ENCODE assay signal across 19 cellular contexts in genomic region chr12:27814851-27815591, GRCh38. TPM values are rescaled to one million over a fixed set of nuclear protein-coding genes. Genes with fewer than 3 reads are reported as not detected.
DNase-seq lines count a peak whose midpoint lies in the region; ATAC-seq, FAIRE-seq and TF ChIP-seq lines count a peak whose summit lies in the region.
"Had no signal": no experiment of that assay in that cellular context is flagged by ENCODE, and none has a peak within 500 bp of the region (broad histone marks: within the 10 kb centered on the region; RNA-seq: fewer than 3 reads in every experiment).

No MANE protein-coding gene starts in this region.

- H3K4me1 Mint-ChIP-seq in WTC11, result peaks cover 4% of the 10 kb centered on the region; the same call in 1 of the 2 replicates

- peaks cover 11% of the 10 kb centered on the region; the same call in 2 of the 3 replicates for H3K4me1 ChIP-seq in A549
- H3K4me1 ChIP-seq in GM23248 (ENCODE audit: insufficient read depth), result no peaks in the 10 kb centered on the region

- peaks cover 3% of the 10 kb centered on the region; the same call in 1 of the 2 replicates for H3K27me3 Mint-ChIP-seq in WTC11 (ENCODE audit: low read depth)

- H3K27me3 ChIP-seq in GM23248 (replicated peaks; ENCODE audit: insufficient read depth), result no peaks in the 10 kb centered on the region

- H3K9me3 ChIP-seq in A549, result no peaks in the 10 kb centered on the region
- no peaks in the 10 kb centered on the region for H3K9me3 ChIP-seq in GM23248 (ENCODE audit: low read depth)

- no peak for FAIRE-seq in A549 (lab: Jason Lieb, UNC)
- FAIRE-seq: astrocyte, colon, HTR-8/SVneo, keratinocyte had no signal

- 44% methylated on average over 3 of the region's 3 CpGs for WGBS in A549 (ENCODE audit: missing lambda C conversion rate)
- WGBS in GM23248 (ENCODE audit: low coverage in 1 of 2, low lambda C conversion rate in 2 of 2, missing lambda C conversion rate in 2 of 2), 2 experiments, result 25 to 28% methylated on average over 3 of the region's 3 CpGs

- H4K20me1 ChIP-seq in GM23248 (ENCODE audit: insufficient read depth), result no peaks in the 10 kb centered on the region

- no peak overlapping the region for H3K27ac Mint-ChIP-seq in WTC11
- H3K27ac Mint-ChIP-seq: activated T-helper 2 cell treated with anti-CD3 and anti-CD28 coated beads, Interferon-gamma antibody, Interleukin-2, Interleukin-4, amounts not matched to agents 10 μg/mL and 5 μg/mL and 100 μg/mL, durations not matched to agents 14 hours and 24 hours and 36 hours; B cell had no signal

- peak overlapping the region; percentile 31; the same call in 2 of the 3 replicates for H3K4me2 ChIP-seq in A549
- no peak overlapping the region for H3K4me2 ChIP-seq in GM23248 (ENCODE audit: unreplicated experiment)

- TF ChIP-seq POLR2A in A549 (IDR thresholded peaks at IDR 0.05; ENCODE audit: low read length), result no peak

- no peak for TF ChIP-seq RAD21 in A549 (conservative IDR thresholded peaks at IDR 0.05 in 1 of 2, IDR thresholded peaks at IDR 0.05 in 1 of 2)

- peaks cover 32% of the 10 kb centered on the region for H3K9me3 Mint-ChIP-seq in WTC11
- H3K9me3 Mint-ChIP-seq: activated T-helper 2 cell treated with anti-CD3 and anti-CD28 coated beads, Interferon-gamma antibody, Interleukin-2, Interleukin-4, amounts not matched to agents 10 μg/mL and 5 μg/mL and 100 μg/mL, durations not matched to agents 14 hours and 24 hours and 36 hours had no signal

- TF ChIP-seq CTCF in A549 (IDR thresholded peaks at IDR 0.05), result no peak
- no peak for TF ChIP-seq CTCF in WTC11 (IDR thresholded peaks at IDR 0.05)

- no peaks in the 10 kb centered on the region for H3K36me3 ChIP-seq in GM23248 (ENCODE audit: low read depth)

- POLR2A ChIA-PET in A549 (lab: Yijun Ruan, JAX) (interaction anchor here (1.0 kb wide), 1 partner anchor 35 kb away, joined by 4 read pairs; the partner anchor contains the start of genes KLHL42 and MANSC4), WTC11 (lab: Charles Lee) (no interaction called here)

- no peaks in the 10 kb centered on the region for H3K79me2 ChIP-seq in GM23248 (ENCODE audit: insufficient read depth)

- peak overlapping the region; percentile 62 for H2AFZ ChIP-seq in GM23248

- in situ Hi-C loops in GM23248 (cut with MboI), result no loop called here

- H3K4me3 Mint-ChIP-seq in WTC11, result no peak overlapping the region
- H3K4me3 Mint-ChIP-seq: B cell had no signal

- no peaks in the 10 kb centered on the region for H3K9me2 ChIP-seq in GM23248 (ENCODE audit: insufficient read depth)

- H3K27ac ChIP-seq in A549 (peak overlapping the region; percentile 52 to 57; a peak in 4 of 6 replicates), GM23248 (no peak overlapping the region)

- no peak for ATAC-seq in A549
- ATAC-seq in WTC11, result peak; percentile 69

- DNase-seq in A549 (ENCODE audit: low read depth in 1 of 2, low spot score in 1 of 2), result no peak
- DNase-seq in GM23248, result peak; percentile 17
- no peak for DNase-seq in WTC11 (ENCODE audit: low spot score)
- DNase-seq in foreskin melanocyte, result peak; percentile 86
- no peak for DNase-seq in posterior vena cava (ENCODE audit: low spot score)
- DNase-seq in mesenteric fat pad (ENCODE audit: low spot score), result no peak
- no peak for DNase-seq in NCI-H1417 treated with DMSO at 0.1 percent for 48 hours (lab: John Stamatoyannopoulos, UW)
- DNase-seq in SIG-M5 (lab: John Stamatoyannopoulos, UW), result no peak
- DNase-seq: H7, head of caudate nucleus, NCI-H446 treated with DMSO at 0.1 percent for 48 hours had no signal

- H3F3A ChIP-seq in GM23248 (ENCODE audit: insufficient read depth), result no peaks in the 10 kb centered on the region

- H3K36me3 Mint-ChIP-seq in WTC11, result peaks cover 9% of the 10 kb centered on the region

- intact Hi-C loops in posterior vena cava (cut with DNase I), result loop anchor here (10.0 kb wide), 2 partner anchors 80 to 90 kb away; no protein-coding TSS in a partner anchor

- H3K4me3 ChIP-seq in A549 (no peak overlapping the region), GM23248 (no peak overlapping the region)

- CTCF ChIA-PET in A549 (lab: Yijun Ruan, JAX) (interaction anchor here (1.3 kb wide), 1 partner anchor 9 kb away, joined by 4 read pairs; no protein-coding TSS in a partner anchor), WTC11 (lab: Charles Lee) (no interaction called here)

- no peak for TF ChIP-seq EP300 in A549 (IDR thresholded peaks at IDR 0.05)

- no peak overlapping the region for H3K9ac ChIP-seq in GM23248

TF ChIP-seq in A549, 52 proteins besides CTCF, POLR2A, EP300 and RAD21:
- TF ChIP-seq KDM5A (IDR thresholded peaks at IDR 0.05) (no peak), FOSB (CRISPR knock-in tag; IDR thresholded peaks at IDR 0.05) (no peak), HOXA7 (CRISPR knock-in tag; IDR thresholded peaks at IDR 0.05) (no peak)
- TF ChIP-seq, protein P1, sequence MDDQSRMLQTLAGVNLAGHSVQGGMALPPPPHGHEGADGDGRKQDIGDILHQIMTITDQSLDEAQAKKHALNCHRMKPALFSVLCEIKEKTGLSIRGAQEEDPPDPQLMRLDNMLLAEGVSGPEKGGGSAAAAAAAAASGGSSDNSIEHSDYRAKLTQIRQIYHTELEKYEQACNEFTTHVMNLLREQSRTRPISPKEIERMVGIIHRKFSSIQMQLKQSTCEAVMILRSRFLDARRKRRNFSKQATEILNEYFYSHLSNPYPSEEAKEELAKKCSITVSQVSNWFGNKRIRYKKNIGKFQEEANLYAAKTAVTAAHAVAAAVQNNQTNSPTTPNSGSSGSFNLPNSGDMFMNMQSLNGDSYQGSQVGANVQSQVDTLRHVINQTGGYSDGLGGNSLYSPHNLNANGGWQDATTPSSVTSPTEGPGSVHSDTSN (IDR thresholded peaks at IDR 0.05), result no peak

TF ChIP-seq in WTC11, 78 proteins besides CTCF, POLR2A, EP300 and RAD21:
- peak; percentile 40; the same call in 1 of the 2 replicates for TF ChIP-seq GABPB1 (CRISPR knock-in tag; IDR thresholded peaks at IDR 0.05)
- TF ChIP-seq, protein P2, sequence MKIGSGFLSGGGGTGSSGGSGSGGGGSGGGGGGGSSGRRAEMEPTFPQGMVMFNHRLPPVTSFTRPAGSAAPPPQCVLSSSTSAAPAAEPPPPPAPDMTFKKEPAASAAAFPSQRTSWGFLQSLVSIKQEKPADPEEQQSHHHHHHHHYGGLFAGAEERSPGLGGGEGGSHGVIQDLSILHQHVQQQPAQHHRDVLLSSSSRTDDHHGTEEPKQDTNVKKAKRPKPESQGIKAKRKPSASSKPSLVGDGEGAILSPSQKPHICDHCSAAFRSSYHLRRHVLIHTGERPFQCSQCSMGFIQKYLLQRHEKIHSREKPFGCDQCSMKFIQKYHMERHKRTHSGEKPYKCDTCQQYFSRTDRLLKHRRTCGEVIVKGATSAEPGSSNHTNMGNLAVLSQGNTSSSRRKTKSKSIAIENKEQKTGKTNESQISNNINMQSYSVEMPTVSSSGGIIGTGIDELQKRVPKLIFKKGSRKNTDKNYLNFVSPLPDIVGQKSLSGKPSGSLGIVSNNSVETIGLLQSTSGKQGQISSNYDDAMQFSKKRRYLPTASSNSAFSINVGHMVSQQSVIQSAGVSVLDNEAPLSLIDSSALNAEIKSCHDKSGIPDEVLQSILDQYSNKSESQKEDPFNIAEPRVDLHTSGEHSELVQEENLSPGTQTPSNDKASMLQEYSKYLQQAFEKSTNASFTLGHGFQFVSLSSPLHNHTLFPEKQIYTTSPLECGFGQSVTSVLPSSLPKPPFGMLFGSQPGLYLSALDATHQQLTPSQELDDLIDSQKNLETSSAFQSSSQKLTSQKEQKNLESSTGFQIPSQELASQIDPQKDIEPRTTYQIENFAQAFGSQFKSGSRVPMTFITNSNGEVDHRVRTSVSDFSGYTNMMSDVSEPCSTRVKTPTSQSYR (CRISPR knock-in tag; IDR thresholded peaks at IDR 0.05), result no peak

RNA-seq across cellular contexts. Expression of gene MANSC4, which starts 35.0 kb away (rescaled TPM):
- polyA plus RNA-seq in A549 (2011; rRNA removed) (0.09 and 0.21 TPM in 2 replicates), A549 (2017; fragmentation: RNase III; extraction: RNeasy Plus Mini Kit Qiagen cat#74134 plus additional on column Dnase treatment) (0.12 to 0.16 TPM in 2 of 3 replicates, not detected in the other), GM23248 (2016; fragmentation: Nextera tagmentation; extraction: Ambion mirVana) (not detected in 2 replicates)
- polyA plus RNA-seq in A549 (2012; cell fraction: cytosol; rRNA removed), result not detected in 2 replicates
- polyA plus RNA-seq in A549 (2012; cell fraction: nucleus; rRNA removed), result not detected in 2 replicates
- not detected in 2 replicates for polyA minus RNA-seq in A549 (2011; rRNA and poly(A)+ RNA removed)
- total RNA-seq in GM23248 (2014; rRNA removed; shearing (Covaris generic)), result not detected in 2 replicates
- total RNA-seq in WTC11 (2021) (not detected in 3 replicates), posterior vena cava (not detected), mesenteric fat pad (not detected)
- total RNA-seq: activated T-helper 2 cell treated with anti-CD3 and anti-CD28 coated beads, Interferon-gamma antibody, Interleukin-2, Interleukin-4, amounts not matched to agents 10 μg/mL and 5 μg/mL and 100 μg/mL, durations not matched to agents 14 hours and 24 hours and 36 hours; astrocyte; B cell; H7; MCF 10A; renal cortical epithelial cell had no signal

RNA-seq across cellular contexts. Expression of gene KLHL42, which starts 35.0 kb away (rescaled TPM):
- polyA plus RNA-seq in A549 (2011; rRNA removed), result 24.0 and 29.1 TPM in 2 replicates
- polyA plus RNA-seq in A549 (2012; cell fraction: cytosol; rRNA removed), result 13.9 and 18.3 TPM in 2 replicates
- polyA plus RNA-seq in A549 (2012; cell fraction: nucleus; rRNA removed), result 31.9 and 38.3 TPM in 2 replicates
- 15.2 to 15.5 TPM (median 15.4 TPM) in 3 replicates for polyA plus RNA-seq in A549 (2017; fragmentation: RNase III; extraction: RNeasy Plus Mini Kit Qiagen cat#74134 plus additional on column Dnase treatment)
- 68.8 and 72.2 TPM in 2 replicates for polyA minus RNA-seq in A549 (2011; rRNA and poly(A)+ RNA removed)
- 24.0 and 24.8 TPM in 2 replicates for total RNA-seq in GM23248 (2014; rRNA removed; shearing (Covaris generic))
- polyA plus RNA-seq in GM23248 (2016; fragmentation: Nextera tagmentation; extraction: Ambion mirVana), result 13.6 and 15.3 TPM in 2 replicates
- total RNA-seq in WTC11 (2021), result 20.7 to 24.2 TPM (median 23.2 TPM) in 3 replicates
- 10 to 100 TPM; 48.2 to 48.9 TPM for total RNA-seq in posterior vena cava
- 22.7 TPM for total RNA-seq in mesenteric fat pad

Comparison
In these comparisons a context has a peak if more than half of its experiments do, and no peak if none do; other contexts are left out.
1. DNase-seq: peak in GM23248 (single experiment) and foreskin melanocyte (single experiment); none in A549 (0 of 2), WTC11 (single experiment), posterior vena cava (single experiment), mesenteric fat pad (single experiment), NCI-H1417 treated with DMSO at 0.1 percent for 48 hours (single experiment) and SIG-M5 (single experiment).